Comparison of ENCODE assay signal across 8 cellular contexts in the genomic region with DNA sequence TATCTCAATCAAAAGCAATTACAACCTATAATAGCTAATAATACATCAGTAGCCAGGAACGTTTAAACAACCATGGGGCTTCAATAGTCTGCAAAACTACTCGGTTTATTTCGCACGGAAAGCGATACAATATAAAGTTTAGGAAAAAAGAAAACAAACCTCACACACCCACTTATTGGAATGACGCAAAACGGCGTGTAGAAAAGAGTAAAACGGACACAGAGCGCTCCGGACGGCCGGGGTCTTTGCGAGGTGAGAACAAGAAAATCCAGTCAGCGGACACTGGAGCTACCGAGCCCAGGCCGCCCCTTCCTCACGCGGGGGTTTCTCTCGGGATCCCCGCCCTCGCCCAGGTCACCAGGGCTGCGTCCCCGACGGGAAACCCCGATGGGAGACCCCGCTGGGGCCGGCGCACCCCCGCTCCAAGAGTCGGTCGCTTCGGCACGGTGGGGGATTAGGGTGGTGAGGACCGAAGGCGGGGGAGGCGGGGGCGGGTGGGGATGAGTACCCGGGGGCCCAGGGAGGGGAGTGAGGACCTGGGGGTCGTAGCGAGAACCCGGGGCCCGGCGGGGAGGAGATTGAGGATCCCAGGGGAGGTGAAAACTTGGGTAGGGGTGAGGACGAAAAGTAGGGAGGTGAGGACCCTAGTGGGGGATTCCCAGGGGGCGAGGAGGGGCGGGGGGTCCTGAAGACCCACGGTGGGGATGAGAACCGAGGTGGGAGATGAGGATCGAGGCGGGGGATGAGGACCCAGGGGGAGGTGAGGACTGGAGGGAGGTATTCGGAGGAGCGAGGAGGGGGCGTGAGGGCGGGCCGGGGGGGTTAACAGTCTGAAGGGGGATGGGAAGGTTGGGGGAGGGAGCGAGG. TPM values are rescaled to one million over a fixed set of nuclear protein-coding genes. Genes with fewer than 3 reads are reported as not detected.
A peak's percentile ranks its signal among the peaks of the same experiment; 100 is the strongest.
DNase-seq lines count a peak whose midpoint lies in the region; ATAC-seq, FAIRE-seq and TF ChIP-seq lines count a peak whose summit lies in the region.

No MANE protein-coding gene starts in this region.

- no peak for ATAC-seq in natural killer cell treated with Interleukin-12 subunit alpha and Interleukin-12 subunit beta and Interleukin-15 and Interleukin-18, amount 100 ng/mL, for 72 hours

- peaks cover 3 to 7% of the 10 kb centered on the region in 2 donors for H3K27me3 Mint-ChIP-seq in natural killer cell treated with Interleukin-12 subunit alpha and Interleukin-12 subunit beta and Interleukin-15 and Interleukin-18, amount 100 ng/mL, for 72 hours

- H3K36me3 ChIP-seq in BLaER1 treated with 17β-estradiol and CSF1 and Interleukin-3, amounts not matched to agents 10 nM and 100 nM: peaks cover 30 to 44% (median 39%) of the 10 kb centered on the region in 11 experiments
- peaks cover 9% of the 10 kb centered on the region for H3K36me3 ChIP-seq in ectodermal cell (ENCODE audit: control insufficient read depth, insufficient read depth, low read length)

- H4K20me1 ChIP-seq in BLaER1 treated with 17β-estradiol and CSF1 and Interleukin-3, amounts not matched to agents 10 nM and 100 nM: peaks cover 23 to 50% (median 41%) of the 10 kb centered on the region in 11 experiments; a peak in 20 of 22 replicates

- peaks cover 27 to 42% (median 38%) of the 10 kb centered on the region in 10 experiments for H3K4me1 ChIP-seq in BLaER1 treated with 17β-estradiol and CSF1 and Interleukin-3, amounts not matched to agents 10 nM and 100 nM
- peaks cover 12% of the 10 kb centered on the region for H3K4me1 ChIP-seq in ectodermal cell (ENCODE audit: control insufficient read depth, insufficient read depth, low read length)

- H3K27ac ChIP-seq in BLaER1 treated with 17β-estradiol and CSF1 and Interleukin-3, amounts not matched to agents 10 nM and 100 nM: peak overlapping the region; percentile 95 to 100 (median 98); a peak in 21 of 22 replicates
- no peak overlapping the region for H3K27ac ChIP-seq in ectodermal cell (ENCODE audit: insufficient read depth, low read depth, low read length, poor library complexity, severe bottlenecking)

- no peaks in the 10 kb centered on the region for H3K9me3 Mint-ChIP-seq in natural killer cell treated with Interleukin-12 subunit alpha and Interleukin-12 subunit beta and Interleukin-15 and Interleukin-18, amount 100 ng/mL, for 72 hours

- no peak for DNase-seq in LNCaP clone FGC (ENCODE audit: low read depth)
- no peak for DNase-seq in natural killer cell treated with Interleukin-12 subunit alpha and Interleukin-12 subunit beta and Interleukin-15 and Interleukin-18, amount 100 ng/mL, for 72 hours (ENCODE audit: low spot score)
- DNase-seq in superior temporal gyrus (ENCODE audit: extremely low spot score): no peak
- no peak for DNase-seq in urothelium cell line (ENCODE audit: low spot score)
- DNase-seq in T1000 (lab: John Stamatoyannopoulos, UW): no peak
- DNase-seq in DMS114 treated with DMSO at 0.1 percent for 48 hours (lab: John Stamatoyannopoulos, UW; ENCODE audit: unreplicated experiment): no peak

- H3K27me3 ChIP-seq in BLaER1 treated with 17β-estradiol and CSF1 and Interleukin-3, amounts not matched to agents 10 nM and 100 nM: no peaks in the 10 kb centered on the region
- H3K27me3 ChIP-seq in ectodermal cell (ENCODE audit: control insufficient read depth, insufficient read depth, low read length, poor library complexity, severe bottlenecking): peaks cover 28% of the 10 kb centered on the region

- peak overlapping the region; percentile 81 to 91 for H3K27ac Mint-ChIP-seq in natural killer cell treated with Interleukin-12 subunit alpha and Interleukin-12 subunit beta and Interleukin-15 and Interleukin-18, amount 100 ng/mL, for 72 hours

- no peak for FAIRE-seq in urothelium cell line (lab: Jason Lieb, UNC)

- peak overlapping the region; percentile 80 to 94 (median 86) for H3K4me2 ChIP-seq in BLaER1 treated with 17β-estradiol and CSF1 and Interleukin-3, amounts not matched to agents 10 nM and 100 nM

- H3K9ac ChIP-seq in BLaER1 treated with 17β-estradiol and CSF1 and Interleukin-3, amounts not matched to agents 10 nM and 100 nM: peak overlapping the region; percentile 91 to 99 (median 97)

- peak overlapping the region; percentile 75 to 93 (median 85) for H3K4me3 ChIP-seq in BLaER1 treated with 17β-estradiol and CSF1 and Interleukin-3, amounts not matched to agents 10 nM and 100 nM
- H3K4me3 ChIP-seq in LNCaP clone FGC (ENCODE audit: low read depth, low read length) (peak overlapping the region; percentile 82), ectodermal cell (ENCODE audit: insufficient read depth, low read depth, low read length) (peak overlapping the region; percentile 70)

- peaks cover 2% of the 10 kb centered on the region for H3K36me3 Mint-ChIP-seq in natural killer cell treated with Interleukin-12 subunit alpha and Interleukin-12 subunit beta and Interleukin-15 and Interleukin-18, amount 100 ng/mL, for 72 hours

- H3K4me3 Mint-ChIP-seq in natural killer cell treated with Interleukin-12 subunit alpha and Interleukin-12 subunit beta and Interleukin-15 and Interleukin-18, amount 100 ng/mL, for 72 hours: peak overlapping the region; percentile 91

- peaks cover 0 to 10% (median 5%) of the 10 kb centered on the region in 11 experiments; a peak in 7 of 22 replicates for H3K9me3 ChIP-seq in BLaER1 treated with 17β-estradiol and CSF1 and Interleukin-3, amounts not matched to agents 10 nM and 100 nM (replicated peaks in 1 of 11)
- H3K9me3 ChIP-seq in ectodermal cell (ENCODE audit: control insufficient read depth, low read length): no peaks in the 10 kb centered on the region

- TF ChIP-seq CTCF in LNCaP clone FGC (IDR thresholded peaks at IDR 0.05; ENCODE audit: control insufficient read depth, extremely low read depth, insufficient read depth): no peak

- H3K4me1 Mint-ChIP-seq in natural killer cell treated with Interleukin-12 subunit alpha and Interleukin-12 subunit beta and Interleukin-15 and Interleukin-18, amount 100 ng/mL, for 72 hours (ENCODE audit: low read depth in 2 of 2): peaks cover 34 to 36% of the 10 kb centered on the region in 2 donors

- WGBS in ectodermal cell, 2 experiments: 3% methylated on average over 57 of the region's 57 CpGs

RNA-seq across cellular contexts. Expression of a gene that starts 0.7 kb away (rescaled TPM):
- polyA plus RNA-seq in ectodermal cell (2013, experiment 1 of 4): 54.3 TPM
- 51.6 TPM for polyA plus RNA-seq in ectodermal cell (2013, experiment 2 of 4)
- 46.0 TPM for polyA plus RNA-seq in ectodermal cell (2013, experiment 3 of 4)
- polyA plus RNA-seq in ectodermal cell (2013, experiment 4 of 4): 47.1 TPM
- 10 to 100 TPM; 29.6 to 59.3 TPM for total RNA-seq in natural killer cell treated with Interleukin-12 subunit alpha and Interleukin-12 subunit beta and Interleukin-15 and Interleukin-18, amount 100 ng/mL, for 72 hours

RNA-seq across cellular contexts. Expression of a gene that starts 51.1 kb away (rescaled TPM):
- polyA plus RNA-seq in ectodermal cell (2013, experiment 1 of 4): 6.4 TPM
- polyA plus RNA-seq in ectodermal cell (2013, experiment 2 of 4): 6.7 TPM
- 6.1 TPM for polyA plus RNA-seq in ectodermal cell (2013, experiment 3 of 4)
- polyA plus RNA-seq in ectodermal cell (2013, experiment 4 of 4): 6.5 TPM
- under 1 TPM; 0.05 to 0.08 TPM for total RNA-seq in natural killer cell treated with Interleukin-12 subunit alpha and Interleukin-12 subunit beta and Interleukin-15 and Interleukin-18, amount 100 ng/mL, for 72 hours
